ENCODE assay signal across 15 cellular contexts in genomic region chr16:15639061-15639568, GRCh38. TPM values are rescaled to one million over a fixed set of nuclear protein-coding genes. Genes with fewer than 3 reads are reported as not detected.
DNase-seq lines count a peak whose midpoint lies in the region; ATAC-seq and TF ChIP-seq lines count a peak whose summit lies in the region.
"Had no signal": no experiment of that assay in that cellular context is flagged by ENCODE, and none has a peak within 500 bp of the region (broad histone marks: within the 10 kb centered on the region; RNA-seq: fewer than 3 reads in every experiment).

No MANE protein-coding gene starts in this region.

- no peak overlapping the region for H3K4me3 ChIP-seq in neural progenitor cell
- H3K4me3 ChIP-seq: coronary artery, PC-9, upper lobe of left lung had no signal

- peaks cover 49% of the 10 kb centered on the region for H3K36me3 Mint-ChIP-seq in activated CD4-positive, alpha-beta T cell treated with anti-CD3 and anti-CD28 coated beads for 36 hours (ENCODE audit: low read depth)
- H3K36me3 Mint-ChIP-seq in activated B cell treated with CpG ODN at 0.5 μM for 24 hours (ENCODE audit: low read depth) (peaks cover 70% of the 10 kb centered on the region), neural progenitor cell (peaks cover 13% of the 10 kb centered on the region)
- peaks cover 22% of the 10 kb centered on the region for H3K36me3 Mint-ChIP-seq in activated naive CD8-positive, alpha-beta T cell
- H3K36me3 Mint-ChIP-seq in stimulated activated effector memory CD8-positive, alpha-beta T cell treated with anti-CD3 and anti-CD28 coated beads, Interleukin-12 subunit alpha, Interleukin-12 subunit beta, amount 100 ng/mL, for 72 hours = peaks cover 55% of the 10 kb centered on the region

- peaks cover 19% of the 10 kb centered on the region for H3F3A ChIP-seq in neural progenitor cell (ENCODE audit: low read depth)

- no peaks in the 10 kb centered on the region for H3K27me3 ChIP-seq in neural progenitor cell
- H3K27me3 ChIP-seq: upper lobe of left lung had no signal

- no peak overlapping the region for H3K9ac ChIP-seq in neural progenitor cell

- peaks cover 75% of the 10 kb centered on the region for H3K4me1 Mint-ChIP-seq in activated CD4-positive, alpha-beta T cell treated with anti-CD3 and anti-CD28 coated beads for 36 hours
- H3K4me1 Mint-ChIP-seq in activated B cell treated with CpG ODN at 0.5 μM for 24 hours (peaks cover 89% of the 10 kb centered on the region), neural progenitor cell (peaks cover 17% of the 10 kb centered on the region)
- peaks cover 83% of the 10 kb centered on the region for H3K4me1 Mint-ChIP-seq in activated naive CD8-positive, alpha-beta T cell (ENCODE audit: low read depth)
- peaks cover 53% of the 10 kb centered on the region for H3K4me1 Mint-ChIP-seq in stimulated activated effector memory CD8-positive, alpha-beta T cell treated with anti-CD3 and anti-CD28 coated beads, Interleukin-12 subunit alpha, Interleukin-12 subunit beta, amount 100 ng/mL, for 72 hours

- H3K27ac ChIP-seq in neural progenitor cell = no peak overlapping the region
- H3K27ac ChIP-seq: coronary artery, PC-9, upper lobe of left lung had no signal

- peak; percentile 52 for DNase-seq in activated CD4-positive, alpha-beta T cell treated with anti-CD3 and anti-CD28 coated beads for 36 hours
- DNase-seq in activated CD4-positive, alpha-beta T cell treated with anti-CD3 and anti-CD28 coated beads for 1 hour = no peak
- DNase-seq in activated B cell treated with CpG ODN at 0.5 μM for 24 hours (no peak), ACHN (no peak), neural progenitor cell (ENCODE audit: low spot score) (no peak), HUDEP-2 (lab: John Stamatoyannopoulos, UW; ENCODE audit: unreplicated experiment in 76 of 76) (no peak)
- DNase-seq in stimulated activated effector memory CD8-positive, alpha-beta T cell treated with anti-CD3 and anti-CD28 coated beads, Interleukin-12 subunit alpha, Interleukin-12 subunit beta, amount 100 ng/mL, for 72 hours (ENCODE audit: low spot score in 2 of 2) = no peak
- DNase-seq: 8988T, DMS153, NCI-H2171 treated with DMSO at 0.1 percent for 48 hours, PC-9, upper lobe of left lung had no signal

- peaks cover 6% of the 10 kb centered on the region for H3K36me3 ChIP-seq in neural progenitor cell

- H3K27ac Mint-ChIP-seq in activated CD4-positive, alpha-beta T cell treated with anti-CD3 and anti-CD28 coated beads for 36 hours = peak overlapping the region; percentile 90
- H3K27ac Mint-ChIP-seq in activated B cell treated with CpG ODN at 0.5 μM for 24 hours (peak overlapping the region; percentile 98), neural progenitor cell (no peak overlapping the region)
- peak overlapping the region; percentile 99 for H3K27ac Mint-ChIP-seq in activated naive CD8-positive, alpha-beta T cell
- peak overlapping the region; percentile 70 for H3K27ac Mint-ChIP-seq in stimulated activated effector memory CD8-positive, alpha-beta T cell treated with anti-CD3 and anti-CD28 coated beads, Interleukin-12 subunit alpha, Interleukin-12 subunit beta, amount 100 ng/mL, for 72 hours

- H2AFZ ChIP-seq in neural progenitor cell (replicated peaks) = no peak overlapping the region
- H2AFZ ChIP-seq: PC-9 had no signal

- intact Hi-C loops in activated CD4-positive, alpha-beta T cell treated with anti-CD3 and anti-CD28 coated beads for 36 hours (cut with DNase I, micrococcal nuclease) = no loop called here
- intact Hi-C loops in activated B cell treated with CpG ODN at 0.5 μM for 24 hours (cut with micrococcal nuclease) = loop anchor here (1.0 kb wide), 1 partner anchor 48 kb away; no protein-coding TSS in a partner anchor

- no peaks in the 10 kb centered on the region for H3K27me3 Mint-ChIP-seq in activated CD4-positive, alpha-beta T cell treated with anti-CD3 and anti-CD28 coated beads for 36 hours
- H3K27me3 Mint-ChIP-seq in activated B cell treated with CpG ODN at 0.5 μM for 24 hours = no peaks in the 10 kb centered on the region
- no peaks in the 10 kb centered on the region for H3K27me3 Mint-ChIP-seq in activated naive CD8-positive, alpha-beta T cell
- no peaks in the 10 kb centered on the region for H3K27me3 Mint-ChIP-seq in neural progenitor cell (ENCODE audit: insufficient read depth, low read depth)

- no peaks in the 10 kb centered on the region for H3K9me3 ChIP-seq in neural progenitor cell (ENCODE audit: low read depth)
- H3K9me3 ChIP-seq: upper lobe of left lung had no signal

- TF ChIP-seq CTCF in activated B cell treated with CpG ODN at 0.5 μM for 24 hours (IDR thresholded peaks at IDR 0.05) (no peak), neural progenitor cell (IDR thresholded peaks at IDR 0.05) (no peak)

- peak overlapping the region; percentile 53 for H3K4me3 Mint-ChIP-seq in activated CD4-positive, alpha-beta T cell treated with anti-CD3 and anti-CD28 coated beads for 36 hours
- peak overlapping the region; percentile 69 for H3K4me3 Mint-ChIP-seq in activated B cell treated with CpG ODN at 0.5 μM for 24 hours
- H3K4me3 Mint-ChIP-seq in activated naive CD8-positive, alpha-beta T cell = peak overlapping the region; percentile 78
- H3K4me3 Mint-ChIP-seq in stimulated activated effector memory CD8-positive, alpha-beta T cell treated with anti-CD3 and anti-CD28 coated beads, Interleukin-12 subunit alpha, Interleukin-12 subunit beta, amount 100 ng/mL, for 72 hours = peak overlapping the region; percentile 79
- H3K4me3 Mint-ChIP-seq in neural progenitor cell = no peak overlapping the region

- peaks cover 4% of the 10 kb centered on the region for H4K20me1 ChIP-seq in neural progenitor cell (ENCODE audit: low read depth)

- no peak overlapping the region for H3K4me2 ChIP-seq in neural progenitor cell
- H3K4me2 ChIP-seq: PC-9 had no signal

- in situ Hi-C loops in ACHN (cut with HindIII; ENCODE audit: low pct_ligation_motif_present, low pct_unique_long_range_greater_than_20kb, low sequenced_read_pairs) = no loop called here

- CTCF ChIA-PET in activated CD4-positive, alpha-beta T cell treated with anti-CD3 and anti-CD28 coated beads for 36 hours (lab: Charles Lee) = no interaction called here
- CTCF ChIA-PET in activated B cell treated with CpG ODN at 0.5 μM for 24 hours (lab: Charles Lee) = no interaction called here

- peak; percentile 40 for ATAC-seq in activated CD4-positive, alpha-beta T cell treated with anti-CD3 and anti-CD28 coated beads for 36 hours
- peak; percentile 15 for ATAC-seq in activated B cell treated with CpG ODN at 0.5 μM for 24 hours (ENCODE audit: low read depth)
- ATAC-seq in stimulated activated effector memory CD8-positive, alpha-beta T cell treated with anti-CD3 and anti-CD28 coated beads, Interleukin-12 subunit alpha, Interleukin-12 subunit beta, amount 100 ng/mL, for 72 hours = peak; percentile 27
- ATAC-seq: sciatic nerve had no signal

- POLR2A ChIA-PET in activated CD4-positive, alpha-beta T cell treated with anti-CD3 and anti-CD28 coated beads for 36 hours (lab: Charles Lee) = interaction anchor here (0.6 to 1.1 kb wide), 3 partner anchors 32 to 1906 kb away, joined by 3 to 4 read pairs (median 3); no protein-coding TSS in a partner anchor
- POLR2A ChIA-PET in activated B cell treated with CpG ODN at 0.5 μM for 24 hours (lab: Charles Lee) = interaction anchor here (1.2 to 7.3 kb wide), 4 partner anchors 9 to 45 kb away, joined by 4 to 142 read pairs (median 8); partner anchors contain the start of gene NDE1

- no peaks in the 10 kb centered on the region for H3K9me3 Mint-ChIP-seq in activated CD4-positive, alpha-beta T cell treated with anti-CD3 and anti-CD28 coated beads for 36 hours (ENCODE audit: low read depth)
- H3K9me3 Mint-ChIP-seq in activated B cell treated with CpG ODN at 0.5 μM for 24 hours (no peaks in the 10 kb centered on the region), neural progenitor cell (no peaks in the 10 kb centered on the region)
- H3K9me3 Mint-ChIP-seq in activated naive CD8-positive, alpha-beta T cell (ENCODE audit: low read depth) = peaks cover 6% of the 10 kb centered on the region
- H3K9me3 Mint-ChIP-seq in stimulated activated effector memory CD8-positive, alpha-beta T cell treated with anti-CD3 and anti-CD28 coated beads, Interleukin-12 subunit alpha, Interleukin-12 subunit beta, amount 100 ng/mL, for 72 hours = no peaks in the 10 kb centered on the region

- peaks cover 39% of the 10 kb centered on the region for H3K79me2 ChIP-seq in neural progenitor cell (ENCODE audit: low read depth)

- H3K4me1 ChIP-seq in neural progenitor cell = peaks cover 18% of the 10 kb centered on the region

RNA-seq across cellular contexts. Expression of gene MARF1, which starts 3.8 kb away (rescaled TPM):
- total RNA-seq in activated CD4-positive, alpha-beta T cell treated with anti-CD3 and anti-CD28 coated beads for 36 hours = 10 to 100 TPM; 50.2 to 72.5 TPM
- total RNA-seq in activated B cell treated with CpG ODN at 0.5 μM for 24 hours (160 and 186 TPM in 2 replicates), neural progenitor cell (ENCODE audit: low replicate concordance) (11.9 and 13.4 TPM in 2 replicates)

RNA-seq across cellular contexts. Expression of gene NDE1, which starts 10.9 kb away (rescaled TPM):
- total RNA-seq in activated CD4-positive, alpha-beta T cell treated with anti-CD3 and anti-CD28 coated beads for 36 hours = 100 to 1,000 TPM; 107 to 117 TPM
- total RNA-seq in activated B cell treated with CpG ODN at 0.5 μM for 24 hours (140 and 163 TPM in 2 replicates), neural progenitor cell (ENCODE audit: low replicate concordance) (85.3 and 88.1 TPM in 2 replicates)
